ENCODE assay signal across 34 cellular contexts in the genomic region with DNA sequence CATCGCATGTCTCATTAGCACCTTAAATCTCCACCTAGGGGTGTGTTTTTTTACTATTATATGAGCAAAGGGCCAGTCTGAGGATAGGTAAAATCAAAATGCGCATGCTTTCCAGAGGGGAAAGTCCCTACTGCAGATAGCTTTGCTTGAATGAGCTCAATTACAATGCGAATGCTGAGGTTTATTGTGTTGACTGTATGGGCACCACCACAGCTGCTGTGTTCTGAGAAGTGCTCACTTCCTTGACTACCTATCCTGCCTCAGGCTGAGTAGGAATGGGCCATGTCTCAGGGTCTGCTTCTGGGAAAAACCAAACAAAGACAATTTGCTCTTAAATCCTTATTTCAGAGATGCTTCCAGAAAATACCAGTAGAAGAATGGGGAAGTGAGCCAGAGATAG. TPM values are rescaled to one million over a fixed set of nuclear protein-coding genes. Genes with fewer than 3 reads are reported as not detected.
A peak's percentile ranks its signal among the peaks of the same experiment; 100 is the strongest.
DNase-seq lines count a peak whose midpoint lies in the region; ATAC-seq, FAIRE-seq and TF ChIP-seq lines count a peak whose summit lies in the region.
"Had no signal": no experiment of that assay in that cellular context is flagged by ENCODE, and none has a peak within 500 bp of the region (broad histone marks: within the 10 kb centered on the region; RNA-seq: fewer than 3 reads in every experiment).

No MANE protein-coding gene starts in this region.

- H3K27me3 Mint-ChIP-seq in T-cell: peaks cover 0 to 10% of the 10 kb centered on the region in 2 donors
- H3K27me3 Mint-ChIP-seq: CD4-positive, CD25-positive, alpha-beta regulatory T cell; dendritic cell treated with granulocyte-macrophage colony-stimulating factor and Interleukin-4, amounts not matched to agents 40 ng/mL and 50 ng/mL, for 4 days had no signal

- H3K9ac ChIP-seq in H1 (replicated peaks in 1 of 4; ENCODE audit: extremely low read depth in 1 of 4, low read depth in 3 of 4, low read length in 3 of 4) (no peak overlapping the region), neuronal stem cell (ENCODE audit: low read depth, low read length, poor library complexity) (no peak overlapping the region)

- TF ChIP-seq CTCF in H1 (IDR thresholded peaks at IDR 0.05; ENCODE audit: control extremely low read depth in 1 of 3, insufficient read depth in 1 of 3, low read depth in 1 of 3, low read length in 3 of 3): no peak

- H3K27me3 ChIP-seq in H7 (ENCODE audit: control insufficient read depth, insufficient read depth, low read length): no peaks in the 10 kb centered on the region
- H3K27me3 ChIP-seq in H1 (replicated peaks in 1 of 4; ENCODE audit: control insufficient read depth in 3 of 4, extremely low read depth in 1 of 4, insufficient read depth in 3 of 4, low read length in 3 of 4): 0 out of 7 replicates have a peak, but pooled peaks cover 0 to 2% (median 0%) of the 10 kb centered on the region in 4 experiments
- H3K27me3 ChIP-seq in neuronal stem cell (ENCODE audit: control insufficient read depth in 3 of 3, insufficient read depth in 3 of 3, low read depth in 1 of 3, low read length in 3 of 3): no peaks in the 10 kb centered on the region
- H3K27me3 ChIP-seq: sigmoid colon had no signal

- H3K79me1 ChIP-seq in H1 (ENCODE audit: low read depth, low read length): no peaks in the 10 kb centered on the region
- H3K79me1 ChIP-seq in neuronal stem cell (ENCODE audit: low read depth, low read length): no peaks in the 10 kb centered on the region

- H3K27ac ChIP-seq in H1 (ENCODE audit: low read depth, low read length): no peak overlapping the region
- H3K27ac ChIP-seq in neuronal stem cell (replicated peaks; ENCODE audit: low read length): no peak overlapping the region
- H3K27ac ChIP-seq: A549, lower lobe of right lung, PC-9, prostate gland had no signal

- no peak overlapping the region for H2BK15ac ChIP-seq in H1 (ENCODE audit: low read length)
- no peak overlapping the region for H2BK15ac ChIP-seq in neuronal stem cell (ENCODE audit: low read length)

- CTCF ChIA-PET in H1 (lab: Charles Lee; ENCODE audit: partially characterized antibody) (interaction anchor here (0.6 to 12.0 kb wide), 3 partner anchors 20 to 535 kb away, joined by 3 to 135 read pairs (median 8); no protein-coding TSS in a partner anchor), T-cell (lab: Charles Lee) (no interaction called here)

- no peak overlapping the region for H3K56ac ChIP-seq in H1 (replicated peaks; ENCODE audit: insufficient read length, low read depth, low read length)

- TF ChIP-seq POLR2A in H1 (IDR thresholded peaks at IDR 0.05; ENCODE audit: control extremely low read depth in 1 of 2, low read depth in 2 of 2, low read length in 2 of 2): no peak

- no peak overlapping the region for H4K8ac ChIP-seq in H1 (ENCODE audit: extremely low read depth, insufficient read depth, low read length)
- H4K8ac ChIP-seq in neuronal stem cell (ENCODE audit: low read depth, low read length): no peak overlapping the region

- no peak for TF ChIP-seq EP300 in H1 (IDR thresholded peaks at IDR 0.05; ENCODE audit: borderline replicate concordance in 1 of 2, low read depth in 2 of 2, low read length in 2 of 2)

- H3K4me3 Mint-ChIP-seq in T-cell: no peak overlapping the region
- H3K4me3 Mint-ChIP-seq: activated CD4-positive, alpha-beta memory T cell treated with anti-CD3 and anti-CD28 coated beads for 36 hours; activated naive CD8-positive, alpha-beta T cell treated with anti-CD3 and anti-CD28 coated beads, Interleukin-2, amount 50 U/mL, for 24 hours; activated T-cell treated with anti-CD3 and anti-CD28 coated beads, Interleukin-2, amount 50 U/mL, for 72 hours; CD4-positive, CD25-positive, alpha-beta regulatory T cell; dendritic cell treated with granulocyte-macrophage colony-stimulating factor and Interleukin-4, amounts not matched to agents 40 ng/mL and 50 ng/mL, for 4 days; endodermal cell; naive thymus-derived CD4-positive, alpha-beta T cell; T-helper 17 cell had no signal

- H3K18ac ChIP-seq in H1 (ENCODE audit: extremely low read depth, low read length) (no peak overlapping the region), neuronal stem cell (ENCODE audit: low read length) (no peak overlapping the region)

- no peaks in the 10 kb centered on the region for H4K20me1 ChIP-seq in H1 (replicated peaks in 1 of 2; ENCODE audit: control insufficient read depth in 1 of 2, insufficient read depth in 2 of 2, low read length in 2 of 2)

- no peak for TF ChIP-seq RAD21 in H1 (IDR thresholded peaks at IDR 0.05 in 1 of 2, conservative IDR thresholded peaks at IDR 0.05 in 1 of 2; ENCODE audit: low read depth in 2 of 2, low read length in 2 of 2)

- no peak overlapping the region for H3K27ac Mint-ChIP-seq in T-cell
- H3K27ac Mint-ChIP-seq: activated CD4-positive, alpha-beta memory T cell treated with anti-CD3 and anti-CD28 coated beads for 36 hours; activated naive CD8-positive, alpha-beta T cell treated with anti-CD3 and anti-CD28 coated beads, Interleukin-2, amount 50 U/mL, for 24 hours; activated T-cell treated with anti-CD3 and anti-CD28 coated beads, Interleukin-2, amount 50 U/mL, for 72 hours; dendritic cell treated with granulocyte-macrophage colony-stimulating factor and Interleukin-4, amounts not matched to agents 40 ng/mL and 50 ng/mL, for 4 days; endodermal cell; naive thymus-derived CD4-positive, alpha-beta T cell; T-helper 17 cell had no signal

- H3K79me2 ChIP-seq in H1 (ENCODE audit: control insufficient read depth in 1 of 2, insufficient read depth in 2 of 2, low read length in 2 of 2): no peaks in the 10 kb centered on the region

- no peaks in the 10 kb centered on the region for H3K23me2 ChIP-seq in H1 (ENCODE audit: low read depth, low read length)

- H2AK5ac ChIP-seq in H1 (ENCODE audit: low read depth, low read length) (no peak overlapping the region), neuronal stem cell (ENCODE audit: low read depth, low read length) (no peak overlapping the region)

- no peak overlapping the region for H3K4me2 ChIP-seq in H1 (ENCODE audit: insufficient read depth in 1 of 2, low read depth in 2 of 2, low read length in 2 of 2)
- no peak overlapping the region for H3K4me2 ChIP-seq in neuronal stem cell (ENCODE audit: insufficient read depth, low read length, poor library complexity, severe bottlenecking)
- H3K4me2 ChIP-seq: A549, PC-9 had no signal

- H3K9me3 ChIP-seq in H1 (ENCODE audit: insufficient read depth in 2 of 2, low read depth in 1 of 2, low read length in 1 of 2) (no peaks in the 10 kb centered on the region), neuronal stem cell (replicated peaks in 1 of 2; ENCODE audit: control insufficient read depth in 2 of 2, insufficient read depth in 1 of 2, low read depth in 1 of 2, low read length in 2 of 2) (no peaks in the 10 kb centered on the region)
- H3K9me3 ChIP-seq: A549, lower lobe of right lung, prostate gland, sigmoid colon had no signal

- DNase-seq in COLO668 (lab: John Stamatoyannopoulos, UW; ENCODE audit: unreplicated experiment) (peak; percentile 37), H7 (peak; percentile 60), H1 (ENCODE audit: low read depth in 1 of 2, low spot score in 2 of 2) (no peak), neuronal stem cell (ENCODE audit: low spot score) (no peak), ACHN (no peak), T-cell (no peak)
- DNase-seq: activated CD4-positive, alpha-beta memory T cell treated with anti-CD3 and anti-CD28 coated beads for 36 hours; activated naive CD8-positive, alpha-beta T cell treated with anti-CD3 and anti-CD28 coated beads, Interleukin-2, amount 50 U/mL, for 24 hours; activated T-cell treated with anti-CD3 and anti-CD28 coated beads, Interleukin-2, amount 50 U/mL, for 72 hours; AML-193; caudate nucleus; CD4-positive, CD25-positive, alpha-beta regulatory T cell; endodermal cell; kidney; lower lobe of right lung; midbrain; naive thymus-derived CD4-positive, alpha-beta T cell; NCI-H1048; NCI-H510A treated with DMSO at 0.1 percent for 48 hours; nucleus accumbens; PC-9; sigmoid colon; stimulated activated CD4-positive, alpha-beta T cell treated with anti-CD3 and anti-CD28 coated beads, Interleukin-4, amount 100 ng/mL, for 24 hours; T-helper 17 cell had no signal

- H2BK12ac ChIP-seq in H1 (ENCODE audit: low read depth, low read length) (peak overlapping the region; percentile 55; the same call in 1 of the 2 replicates), neuronal stem cell (ENCODE audit: low read length) (no peak overlapping the region)

- H3K4me1 Mint-ChIP-seq in T-cell: no peaks in the 10 kb centered on the region
- H3K4me1 Mint-ChIP-seq: activated naive CD8-positive, alpha-beta T cell treated with anti-CD3 and anti-CD28 coated beads, Interleukin-2, amount 50 U/mL, for 24 hours; CD4-positive, CD25-positive, alpha-beta regulatory T cell; endodermal cell; naive thymus-derived CD4-positive, alpha-beta T cell; T-helper 17 cell had no signal

- peak; percentile 79 for FAIRE-seq in H1 (lab: Jason Lieb, UNC)
- FAIRE-seq: A549, astrocyte, D721Med, kidney had no signal

- POLR2A ChIA-PET in H1 (lab: Charles Lee; ENCODE audit: partially characterized antibody) (interaction anchor here (0.6 kb wide), 1 partner anchor 536 kb away, joined by 3 read pairs; no protein-coding TSS in a partner anchor), T-cell (lab: Charles Lee) (no interaction called here)

- H3K4ac ChIP-seq in H1 (replicated peaks; ENCODE audit: insufficient read length, low read depth, low read length) (no peak overlapping the region), neuronal stem cell (ENCODE audit: low read length) (no peak overlapping the region)

- in situ Hi-C loops in ACHN (cut with HindIII; ENCODE audit: low pct_ligation_motif_present, low pct_unique_long_range_greater_than_20kb, low sequenced_read_pairs): no loop called here

- 81% methylated on average over 3 of the region's 3 CpGs; no CpG with 5 or more reads in 1 of the 2 experiments for WGBS in H1 (ENCODE audit: extremely low coverage in 1 of 2, insufficient coverage in 1 of 2, insufficient read length in 1 of 2, insufficient replicate concordance in 2 of 2, low coverage in 1 of 2, low lambda C conversion rate in 2 of 2, missing lambda C conversion rate in 1 of 2), 2 experiments
- WGBS in neuronal stem cell (ENCODE audit: extremely low coverage in 2 of 2, insufficient read length in 2 of 2, insufficient replicate concordance in 1 of 2), 2 donors: no CpG with 5 or more reads among the region's 3 CpGs

- no peak overlapping the region for H3K23ac ChIP-seq in H1 (ENCODE audit: insufficient read length)
- no peak overlapping the region for H3K23ac ChIP-seq in neuronal stem cell (ENCODE audit: low read depth, low read length, poor library complexity)

- no peak overlapping the region for H4K5ac ChIP-seq in H1 (ENCODE audit: insufficient read length, low read depth, low read length)

- H4K91ac ChIP-seq in H1 (replicated peaks; ENCODE audit: insufficient read length, low read length) (no peak overlapping the region), neuronal stem cell (ENCODE audit: low read depth, low read length, poor library complexity) (no peak overlapping the region)

- H3K4me1 ChIP-seq in H1 (replicated peaks in 1 of 4; ENCODE audit: control insufficient read depth in 3 of 4, insufficient read depth in 4 of 4, low read length in 3 of 4) (peaks cover 0 to 12% (median 7%) of the 10 kb centered on the region in 4 experiments; a peak in 3 of 7 replicates), neuronal stem cell (ENCODE audit: control insufficient read depth in 2 of 2, insufficient read depth in 1 of 2, low read depth in 1 of 2, low read length in 2 of 2) (peaks cover 2 to 6% of the 10 kb centered on the region in 2 donors)
- H3K4me1 ChIP-seq: A549, lower lobe of right lung, prostate gland, sigmoid colon had no signal

- peak overlapping the region; percentile 34; the same call in 1 of the 2 replicates for H2BK20ac ChIP-seq in H1 (ENCODE audit: low read length)

- ATAC-seq in GM21515 (IDR thresholded peaks at IDR 0.05; ENCODE audit: unreplicated experiment): no peak
- no peak for ATAC-seq in T-cell (replicated peaks in 1 of 4)
- ATAC-seq in HG03354 (IDR thresholded peaks at IDR 0.05; ENCODE audit: poor library complexity, severe bottlenecking, unreplicated experiment): no peak
- ATAC-seq: A549; activated CD4-positive, CD25-positive, alpha-beta regulatory T cell treated with anti-CD3 and anti-CD28 coated beads, Interleukin-2, amount 50 U/mL, for 24 hours; activated naive CD8-positive, alpha-beta T cell treated with anti-CD3 and anti-CD28 coated beads, Interleukin-2, amount 50 U/mL, for 24 hours; activated T-cell treated with anti-CD3 and anti-CD28 coated beads, Interleukin-2, amount 50 U/mL, for 72 hours; lower lobe of right lung; naive thymus-derived CD4-positive, alpha-beta T cell; Right ventricle myocardium inferior; SK-N-SH treated with all-trans-retinoic acid at 6 μM for 48 hours; T-helper 17 cell had no signal

- H2BK120ac ChIP-seq in H1 (replicated peaks; ENCODE audit: low read depth, low read length) (no peak overlapping the region), neuronal stem cell (ENCODE audit: low read depth, low read length) (no peak overlapping the region)

- H3K4me3 ChIP-seq in H7 (ENCODE audit: insufficient read depth, low read depth, low read length): no peak overlapping the region
- no peak overlapping the region for H3K4me3 ChIP-seq in H1 (ENCODE audit: extremely low read depth in 1 of 4, insufficient read depth in 2 of 4, low read depth in 3 of 4, low read length in 4 of 4)
- H3K4me3 ChIP-seq in neuronal stem cell (ENCODE audit: low read length in 2 of 2): no peak overlapping the region
- H3K4me3 ChIP-seq: A549, lower lobe of right lung, PC-9, prostate gland, sigmoid colon had no signal

- H3K36me3 Mint-ChIP-seq in T-cell: no peaks in the 10 kb centered on the region
- H3K36me3 Mint-ChIP-seq: activated CD4-positive, alpha-beta memory T cell treated with anti-CD3 and anti-CD28 coated beads for 36 hours; CD4-positive, CD25-positive, alpha-beta regulatory T cell; naive thymus-derived CD4-positive, alpha-beta T cell had no signal

- no peaks in the 10 kb centered on the region for H3K9me3 Mint-ChIP-seq in T-cell
- H3K9me3 Mint-ChIP-seq: activated CD4-positive, alpha-beta memory T cell treated with anti-CD3 and anti-CD28 coated beads for 36 hours; activated naive CD8-positive, alpha-beta T cell treated with anti-CD3 and anti-CD28 coated beads, Interleukin-2, amount 50 U/mL, for 24 hours; activated T-cell treated with anti-CD3 and anti-CD28 coated beads, Interleukin-2, amount 50 U/mL, for 72 hours; CD4-positive, CD25-positive, alpha-beta regulatory T cell; dendritic cell treated with granulocyte-macrophage colony-stimulating factor and Interleukin-4, amounts not matched to agents 40 ng/mL and 50 ng/mL, for 4 days; endodermal cell; naive thymus-derived CD4-positive, alpha-beta T cell had no signal

- H2BK5ac ChIP-seq in H1 (ENCODE audit: low read depth, low read length) (no peak overlapping the region), neuronal stem cell (ENCODE audit: low read length) (no peak overlapping the region)

- no peaks in the 10 kb centered on the region for H3K36me3 ChIP-seq in H7 (replicated peaks; ENCODE audit: control insufficient read depth, insufficient read depth, low read length)
- no peaks in the 10 kb centered on the region for H3K36me3 ChIP-seq in H1 (ENCODE audit: control insufficient read depth in 2 of 4, insufficient read depth in 4 of 4, low read length in 3 of 4)
- no peaks in the 10 kb centered on the region for H3K36me3 ChIP-seq in neuronal stem cell (replicated peaks in 1 of 2; ENCODE audit: control insufficient read depth in 2 of 2, insufficient read depth in 2 of 2, low read length in 2 of 2)
- H3K36me3 ChIP-seq: prostate gland had no signal

- no peak overlapping the region for H3K14ac ChIP-seq in H1 (ENCODE audit: insufficient read length)
- no peak overlapping the region for H3K14ac ChIP-seq in neuronal stem cell (ENCODE audit: low read length)

- H2AFZ ChIP-seq in H1 (ENCODE audit: low read length) (no peak overlapping the region), neuronal stem cell (ENCODE audit: low read length) (peak overlapping the region; percentile 43)
- H2AFZ ChIP-seq: PC-9 had no signal

RNA-seq across cellular contexts. Expression of gene MOCS1, which starts 36.6 kb away (rescaled TPM):
- total RNA-seq in H7 (2014; rRNA removed; shearing (Covaris generic)): 19.7 and 22.0 TPM in 2 replicates
- total RNA-seq in H1 (2021; fragmentation: NEBNext Ultra II Directional; extraction: Animal tissue kit (Norgen Biotek cat#: 25700)): 18.5 and 19.7 TPM in 2 replicates
- polyA plus RNA-seq in H1 (2011; rRNA removed): 13.4 and 15.1 TPM in 2 replicates
- polyA plus RNA-seq in H1 (2011; cell fraction: cytosol; rRNA removed): 15.5 TPM
- 20.1 TPM for polyA plus RNA-seq in H1 (2011; cell fraction: nucleus; rRNA removed)
- polyA plus RNA-seq in H1 (2012, experiment 1 of 2): 13.7 to 19.2 TPM (median 17.3 TPM) in 4 replicates
- polyA plus RNA-seq in H1 (2012, experiment 2 of 2): 20.0 TPM
- 9.9 TPM for polyA plus RNA-seq in H1 (2013, experiment 1 of 2)
- polyA plus RNA-seq in H1 (2013, experiment 2 of 2): 9.4 TPM
- 28.3 and 33.5 TPM in 2 replicates for polyA minus RNA-seq in H1 (2011; rRNA and poly(A)+ RNA removed)
- polyA minus RNA-seq in H1 (2011; cell fraction: cytosol; rRNA and poly(A)+ RNA removed): 11.9 TPM
- 19.5 TPM for polyA minus RNA-seq in H1 (2011; cell fraction: nucleus; rRNA and poly(A)+ RNA removed)
- polyA plus RNA-seq in neuronal stem cell (2013, experiment 1 of 2): 9.8 TPM
- 10.0 TPM for polyA plus RNA-seq in neuronal stem cell (2013, experiment 2 of 2)
- total RNA-seq in T-cell: 1 to 10 TPM; 1.1 to 2.1 (median 1.2) TPM
- total RNA-seq: PC-9 had no signal

Comparison
In these comparisons a context has a peak if more than half of its experiments do, and no peak if none do; other contexts are left out.
1. DNase-seq: peak in COLO668 (single experiment) and H7 (single experiment); none in H1 (0 of 2), neuronal stem cell (single experiment), ACHN (single experiment) and T-cell (0 of 34).